23 cellular contexts compared by ENCODE assay signal in genomic region chr7:128805225-128805624, GRCh38. TPM values are rescaled to one million over a fixed set of nuclear protein-coding genes. Genes with fewer than 3 reads are reported as not detected.
DNase-seq lines count a peak whose midpoint lies in the region; ATAC-seq, FAIRE-seq and TF ChIP-seq lines count a peak whose summit lies in the region.
"Had no signal": no experiment of that assay in that cellular context is flagged by ENCODE, and none has a peak within 500 bp of the region (broad histone marks: within the 10 kb centered on the region; RNA-seq: fewer than 3 reads in every experiment).

No MANE protein-coding gene starts in this region.

- H3K4me1 Mint-ChIP-seq in natural killer cell treated with Interleukin-12 subunit alpha and Interleukin-12 subunit beta and Interleukin-15 and Interleukin-18, amount 100 ng/mL, for 72 hours (ENCODE audit: low read depth in 2 of 2): no peaks in the 10 kb centered on the region
- H3K4me1 Mint-ChIP-seq in natural killer cell: no peaks in the 10 kb centered on the region
- peaks cover 18% of the 10 kb centered on the region for H3K4me1 Mint-ChIP-seq in astrocyte (ENCODE audit: low read depth, unreplicated experiment)
- peaks cover 3% of the 10 kb centered on the region for H3K4me1 Mint-ChIP-seq in glutamatergic neuron (ENCODE audit: low read depth, unreplicated experiment)
- H3K4me1 Mint-ChIP-seq: CD4-positive, alpha-beta memory T cell had no signal

- no peak overlapping the region for H3K4me2 ChIP-seq in astrocyte (ENCODE audit: low read length)

- no peak overlapping the region for H3K4me3 Mint-ChIP-seq in natural killer cell treated with Interleukin-12 subunit alpha and Interleukin-12 subunit beta and Interleukin-15 and Interleukin-18, amount 100 ng/mL, for 72 hours
- no peak overlapping the region for H3K4me3 Mint-ChIP-seq in natural killer cell
- peak overlapping the region; percentile 40 for H3K4me3 Mint-ChIP-seq in astrocyte (ENCODE audit: unreplicated experiment)
- H3K4me3 Mint-ChIP-seq in glutamatergic neuron (ENCODE audit: unreplicated experiment): no peak overlapping the region
- H3K4me3 Mint-ChIP-seq: CD4-positive, alpha-beta memory T cell; HFFc6 had no signal

- no peaks in the 10 kb centered on the region for H4K20me1 ChIP-seq in astrocyte (ENCODE audit: insufficient read depth, low read length)

- no peaks in the 10 kb centered on the region for H3K27me3 Mint-ChIP-seq in natural killer cell treated with Interleukin-12 subunit alpha and Interleukin-12 subunit beta and Interleukin-15 and Interleukin-18, amount 100 ng/mL, for 72 hours
- H3K27me3 Mint-ChIP-seq in natural killer cell (ENCODE audit: low read depth in 2 of 2) (no peaks in the 10 kb centered on the region), astrocyte (ENCODE audit: low read depth, unreplicated experiment) (peaks cover 2% of the 10 kb centered on the region), glutamatergic neuron (ENCODE audit: unreplicated experiment) (no peaks in the 10 kb centered on the region)
- H3K27me3 Mint-ChIP-seq: CD4-positive, alpha-beta memory T cell had no signal

- peak; percentile 13 for DNase-seq in natural killer cell treated with Interleukin-12 subunit alpha and Interleukin-12 subunit beta and Interleukin-15 and Interleukin-18, amount 100 ng/mL, for 72 hours (ENCODE audit: low spot score)
- DNase-seq in natural killer cell: no peak
- DNase-seq in astrocyte (ENCODE audit: low read depth): no peak
- peak; percentile 41 for DNase-seq in fibroblast of the aortic adventitia (ENCODE audit: low read depth)
- no peak for DNase-seq in medulla oblongata (ENCODE audit: extremely low spot score)
- DNase-seq in glutamatergic neuron: no peak
- DNase-seq: C1 segment of cervical spinal cord; Calu3; CD4-positive, alpha-beta memory T cell; COR-L47; DMS53; DMS79 treated with DMSO at 0.1 percent for 48 hours; GF-D8; GOT3; HFFc6 had no signal

- H3K27me3 ChIP-seq in astrocyte (ENCODE audit: insufficient read depth, low read length): no peaks in the 10 kb centered on the region

- no peak overlapping the region for H3K4me3 ChIP-seq in astrocyte (ENCODE audit: insufficient read depth, low read depth, low read length)
- H3K4me3 ChIP-seq in fibroblast of the aortic adventitia (ENCODE audit: low read depth, low read length): no peak overlapping the region
- H3K4me3 ChIP-seq: HAP-1 had no signal

- intact Hi-C loops in natural killer cell (cut with micrococcal nuclease): no loop called here

- no peak for ATAC-seq in natural killer cell treated with Interleukin-12 subunit alpha and Interleukin-12 subunit beta and Interleukin-15 and Interleukin-18, amount 100 ng/mL, for 72 hours
- ATAC-seq in natural killer cell (no peak), HG02588 (IDR thresholded peaks at IDR 0.05; ENCODE audit: unreplicated experiment) (no peak)

- H2AFZ ChIP-seq in astrocyte (ENCODE audit: low read depth, low read length): no peak overlapping the region

- no peaks in the 10 kb centered on the region for H3K9me3 ChIP-seq in astrocyte (ENCODE audit: insufficient read depth, low read depth, low read length)
- H3K9me3 ChIP-seq: HAP-1 had no signal

- no peak overlapping the region for H3K27ac ChIP-seq in astrocyte (ENCODE audit: low read depth, low read length)

- TF ChIP-seq CTCF in natural killer cell (IDR thresholded peaks at IDR 0.05) (no peak), astrocyte (IDR thresholded peaks at IDR 0.05; ENCODE audit: insufficient read depth, low read depth, low read length) (no peak), fibroblast of the aortic adventitia (IDR thresholded peaks at IDR 0.05; ENCODE audit: insufficient read depth, low read length) (no peak), glutamatergic neuron (IDR thresholded peaks at IDR 0.05; ENCODE audit: partially characterized antibody, unreplicated experiment) (no peak)

- no peaks in the 10 kb centered on the region for H3K4me1 ChIP-seq in astrocyte (ENCODE audit: insufficient read depth, low read length)
- H3K4me1 ChIP-seq: HAP-1 had no signal

- H3K9me3 Mint-ChIP-seq in natural killer cell treated with Interleukin-12 subunit alpha and Interleukin-12 subunit beta and Interleukin-15 and Interleukin-18, amount 100 ng/mL, for 72 hours: no peaks in the 10 kb centered on the region
- H3K9me3 Mint-ChIP-seq in natural killer cell (no peaks in the 10 kb centered on the region), astrocyte (ENCODE audit: unreplicated experiment) (peaks cover 3% of the 10 kb centered on the region), glutamatergic neuron (ENCODE audit: unreplicated experiment) (peaks cover 2% of the 10 kb centered on the region)
- H3K9me3 Mint-ChIP-seq: CD4-positive, alpha-beta memory T cell; HFFc6 had no signal

- H3K9ac ChIP-seq in astrocyte (ENCODE audit: low read length): no peak overlapping the region

- H3K36me3 Mint-ChIP-seq in natural killer cell treated with Interleukin-12 subunit alpha and Interleukin-12 subunit beta and Interleukin-15 and Interleukin-18, amount 100 ng/mL, for 72 hours: no peaks in the 10 kb centered on the region
- H3K36me3 Mint-ChIP-seq in natural killer cell (no peaks in the 10 kb centered on the region), astrocyte (ENCODE audit: low read depth, unreplicated experiment) (peaks cover 30% of the 10 kb centered on the region), glutamatergic neuron (ENCODE audit: unreplicated experiment) (peaks cover 17% of the 10 kb centered on the region)

- FAIRE-seq in astrocyte (lab: Jason Lieb, UNC): no peak
- FAIRE-seq: GM12892, H54 had no signal

- peaks cover 3% of the 10 kb centered on the region for H3K36me3 ChIP-seq in astrocyte (ENCODE audit: insufficient read depth, low read length)

- no peaks in the 10 kb centered on the region for H3K79me2 ChIP-seq in astrocyte (ENCODE audit: insufficient read depth, low read length)

- H3K27ac Mint-ChIP-seq in natural killer cell treated with Interleukin-12 subunit alpha and Interleukin-12 subunit beta and Interleukin-15 and Interleukin-18, amount 100 ng/mL, for 72 hours: no peak overlapping the region
- H3K27ac Mint-ChIP-seq in natural killer cell (no peak overlapping the region), astrocyte (ENCODE audit: unreplicated experiment) (no peak overlapping the region), glutamatergic neuron (ENCODE audit: unreplicated experiment) (no peak overlapping the region)
- H3K27ac Mint-ChIP-seq: CD4-positive, alpha-beta memory T cell; HFFc6 had no signal

RNA-seq across cellular contexts. Expression of gene CCDC136, which starts 13.5 kb away (rescaled TPM):
- 10 to 100 TPM; 15.1 to 23.8 TPM for total RNA-seq in natural killer cell treated with Interleukin-12 subunit alpha and Interleukin-12 subunit beta and Interleukin-15 and Interleukin-18, amount 100 ng/mL, for 72 hours
- 10 to 100 TPM; 10.9 to 17.5 (median 13.2) TPM for total RNA-seq in natural killer cell
- total RNA-seq in astrocyte: 14.4 and 14.9 TPM in 2 replicates
- 9.9 and 15.7 TPM in 2 replicates for total RNA-seq in fibroblast of the aortic adventitia (ENCODE audit: low replicate concordance)
- 202 TPM for total RNA-seq in glutamatergic neuron (ENCODE audit: unreplicated experiment)

RNA-seq across cellular contexts. Expression of gene FLNC, which starts 25.0 kb away (rescaled TPM):
- total RNA-seq in natural killer cell treated with Interleukin-12 subunit alpha and Interleukin-12 subunit beta and Interleukin-15 and Interleukin-18, amount 100 ng/mL, for 72 hours: not detected
- total RNA-seq in natural killer cell (under 1 TPM in 2 of 3 donors, not detected in 1; 0.05 to 0.25 TPM), astrocyte (308 and 364 TPM in 2 replicates), fibroblast of the aortic adventitia (ENCODE audit: low replicate concordance) (43.7 and 193 TPM in 2 replicates), glutamatergic neuron (ENCODE audit: unreplicated experiment) (241 TPM)

RNA-seq across cellular contexts. Expression of gene OPN1SW, which starts 29.6 kb away (rescaled TPM):
- not detected for total RNA-seq in natural killer cell treated with Interleukin-12 subunit alpha and Interleukin-12 subunit beta and Interleukin-15 and Interleukin-18, amount 100 ng/mL, for 72 hours
- total RNA-seq in natural killer cell: not detected
- total RNA-seq in astrocyte: not detected in 2 replicates
- total RNA-seq in fibroblast of the aortic adventitia (ENCODE audit: low replicate concordance): not detected in 2 replicates
- total RNA-seq in glutamatergic neuron (ENCODE audit: unreplicated experiment): not detected
- total RNA-seq: A172; A673; Calu3; CD4-positive, alpha-beta memory T cell; Daoy; G401; HFFc6 had no signal

RNA-seq across cellular contexts. Expression of gene ATP6V1F, which starts 57.4 kb away (rescaled TPM):
- 100 to 1,000 TPM; 115 to 145 TPM for total RNA-seq in natural killer cell treated with Interleukin-12 subunit alpha and Interleukin-12 subunit beta and Interleukin-15 and Interleukin-18, amount 100 ng/mL, for 72 hours
- total RNA-seq in natural killer cell (10 to 100 TPM; 82.9 to 98.0 (median 94.3) TPM), astrocyte (193 TPM in 2 replicates), fibroblast of the aortic adventitia (ENCODE audit: low replicate concordance) (6.1 and 76.7 TPM in 2 replicates), glutamatergic neuron (ENCODE audit: unreplicated experiment) (133 TPM)

Comparison
In these comparisons a context has a peak if more than half of its experiments do, and no peak if none do; other contexts are left out.
1. DNase-seq: peak in natural killer cell treated with Interleukin-12 subunit alpha and Interleukin-12 subunit beta and Interleukin-15 and Interleukin-18, amount 100 ng/mL, for 72 hours (single experiment) and fibroblast of the aortic adventitia (single experiment); none in natural killer cell (single experiment), astrocyte (single experiment), medulla oblongata (single experiment) and glutamatergic neuron (single experiment).
2. RNA of gene FLNC, which starts 25.0 kb away (total RNA-seq): 308 to 364 TPM in astrocyte, 241 TPM in glutamatergic neuron (single experiment) and 43.7 to 193 TPM in fibroblast of the aortic adventitia; 0.05 to 0.25 TPM in natural killer cell and not detected in natural killer cell treated with Interleukin-12 subunit alpha and Interleukin-12 subunit beta and Interleukin-15 and Interleukin-18, amount 100 ng/mL, for 72 hours; every median in the first group is over 10 times any median in the second.